Comparison of ENCODE assay signal across 26 cellular contexts in genomic region chr19:28554321-28555091, GRCh38.
"Had no signal": no experiment of that assay in that cellular context is flagged by ENCODE, and none has a peak within 500 bp of the region (broad histone marks: within the 10 kb centered on the region; RNA-seq: fewer than 3 reads in every experiment).

No MANE protein-coding gene starts in this region.

- H3K27ac ChIP-seq: breast epithelium, SK-N-MC had no signal

- H3K27ac Mint-ChIP-seq: activated CD8-positive, alpha-beta T cell treated with anti-CD3 and anti-CD28 coated beads for 36 hours; activated T-cell treated with anti-CD3 and anti-CD28 coated beads, Interleukin-2, amount 50 U/mL, for 72 hours; activated T-helper 2 cell treated with anti-CD3 and anti-CD28 coated beads, Interferon-gamma antibody, Interleukin-2, Interleukin-4, amounts not matched to agents 10 μg/mL and 5 μg/mL and 100 μg/mL, durations not matched to agents 14 hours and 24 hours and 36 hours; IgD-negative memory B cell; T-cell had no signal

- FAIRE-seq: TTC549 had no signal

- H3K27me3 Mint-ChIP-seq: activated CD8-positive, alpha-beta T cell treated with anti-CD3 and anti-CD28 coated beads for 36 hours; IgD-negative memory B cell; T-cell had no signal

- H3K4me3 Mint-ChIP-seq: activated CD8-positive, alpha-beta T cell treated with anti-CD3 and anti-CD28 coated beads for 36 hours; activated T-cell treated with anti-CD3 and anti-CD28 coated beads, Interleukin-2, amount 50 U/mL, for 72 hours; T-cell had no signal

- H3K4me3 ChIP-seq: breast epithelium, SK-N-MC had no signal

- ATAC-seq: activated CD8-positive, alpha-beta T cell treated with anti-CD3 and anti-CD28 coated beads for 36 hours; activated T-cell treated with anti-CD3 and anti-CD28 coated beads, Interleukin-2, amount 50 U/mL, for 72 hours; T-cell had no signal

- H3K4me1 ChIP-seq: breast epithelium had no signal

- H3K36me3 ChIP-seq: breast epithelium had no signal

- H3K9me3 ChIP-seq: breast epithelium had no signal

- H3K36me3 Mint-ChIP-seq: IgD-negative memory B cell, T-cell had no signal

- DNase-seq: activated CD4-positive, alpha-beta T cell treated with anti-CD3 and anti-CD28 coated beads, Interleukin-2, amount 50 U/mL, for 1 hour; activated CD4-positive, CD25-positive, alpha-beta regulatory T cell; activated CD8-positive, alpha-beta memory T cell treated with anti-CD3 and anti-CD28 coated beads, Interleukin-2, amount 50 U/mL, for 4 hours; activated CD8-positive, alpha-beta T cell treated with anti-CD3 and anti-CD28 coated beads for 36 hours; activated gamma-delta T cell treated with Interleukin-2 at 50 U/mL for 16 hours; activated naive CD4-positive, alpha-beta T cell treated with anti-CD3 and anti-CD28 coated beads, Interleukin-2, amount 50 U/mL, for 16 hours; activated T-cell treated with anti-CD3 and anti-CD28 coated beads, Interleukin-2, amount 50 U/mL, for 72 hours; aorta; KG1; NCI-H1048; NCI-H146; NCI-H2029; NCI-H2107; NCI-H2171 treated with DMSO at 0.1 percent for 48 hours; NCI-H226; NCI-H510A; NCI-H526 treated with DMSO at 0.1 percent for 48 hours; NCI-H82; T-cell; T-helper 2 cell; T1000 had no signal

- H3K27me3 ChIP-seq: breast epithelium had no signal
